ENCODE assay signal across 10 cellular contexts in the genomic region with DNA sequence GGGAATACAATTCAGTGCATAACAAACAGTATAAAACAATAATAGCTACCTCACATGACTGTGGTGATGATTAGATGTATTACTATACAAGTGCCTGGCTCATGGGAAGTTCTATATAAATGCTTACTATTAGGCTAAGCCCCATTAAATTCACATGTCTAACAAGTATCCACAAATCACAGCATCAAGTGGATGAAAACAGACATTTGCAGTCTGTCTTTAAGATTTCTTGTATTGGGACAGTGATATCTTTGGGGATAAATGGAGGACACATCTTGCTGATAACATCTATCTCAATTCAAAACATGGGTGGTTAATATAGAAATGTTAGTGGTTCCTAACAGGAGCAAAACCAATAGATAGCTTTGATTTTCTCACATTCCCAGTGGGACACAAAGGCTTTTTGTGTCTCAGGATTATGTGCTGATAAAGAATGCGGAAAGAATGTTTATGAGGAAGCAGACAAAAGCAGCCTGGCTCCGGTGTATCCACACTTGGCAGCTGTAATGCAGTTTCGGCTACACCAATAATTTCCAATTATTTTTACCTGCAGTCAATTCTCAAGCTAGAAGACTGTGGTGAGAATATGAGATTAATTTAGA. TPM values are rescaled to one million over a fixed set of nuclear protein-coding genes. Genes with fewer than 3 reads are reported as not detected.
A peak's percentile ranks its signal among the peaks of the same experiment; 100 is the strongest.
DNase-seq lines count a peak whose midpoint lies in the region; ATAC-seq, FAIRE-seq and TF ChIP-seq lines count a peak whose summit lies in the region.
"Had no signal": no experiment of that assay in that cellular context is flagged by ENCODE, and none has a peak within 500 bp of the region (broad histone marks: within the 10 kb centered on the region; RNA-seq: fewer than 3 reads in every experiment).

No MANE protein-coding gene starts in this region.

- H4K20me1 ChIP-seq in SK-N-SH (ENCODE audit: insufficient read depth), result no peaks in the 10 kb centered on the region; the same call in 1 of the 2 replicates

- peaks cover 41% of the 10 kb centered on the region; the same call in 1 of the 2 replicates for H3K79me2 ChIP-seq in SK-N-SH (ENCODE audit: insufficient read depth)

- TF ChIP-seq CTCF in SK-N-SH (IDR thresholded peaks at IDR 0.05) (no peak), fibroblast of villous mesenchyme (IDR thresholded peaks at IDR 0.05; ENCODE audit: insufficient read depth, low read depth, low read length) (no peak), pancreas (IDR thresholded peaks at IDR 0.05) (no peak)

- intact Hi-C loops in pancreas (cut with DNase I), result no loop called here

- TF ChIP-seq RAD21 in SK-N-SH (IDR thresholded peaks at IDR 0.05; ENCODE audit: low read length), result no peak

- H3K4me3 ChIP-seq in SK-N-SH (ENCODE audit: low read depth in 2 of 2, low read length in 1 of 2) (peak overlapping the region; percentile 9 to 53; a peak in 3 of 4 replicates), fibroblast of villous mesenchyme (ENCODE audit: low read depth, low read length) (peak overlapping the region; percentile 51), pancreas (peak overlapping the region in 2 of 4 donors; percentile 21 to 25)

- H3K9me3 ChIP-seq in SK-N-SH (no peaks in the 10 kb centered on the region), pancreas (no peaks in the 10 kb centered on the region)

- peaks cover 3% of the 10 kb centered on the region for H3F3A ChIP-seq in SK-N-SH (replicated peaks; ENCODE audit: insufficient read depth)

- WGBS in SK-N-SH (ENCODE audit: low lambda C conversion rate), result 65% methylated on average over 3 of the region's 3 CpGs
- WGBS in pancreas, 2 donors, result 8 to 9% methylated on average over 3 of the region's 3 CpGs

- ATAC-seq in pancreas (peak; percentile 67 to 79 (median 78)), GM18870 (IDR thresholded peaks at IDR 0.05; ENCODE audit: unreplicated experiment) (no peak), GM19328 (IDR thresholded peaks at IDR 0.05; ENCODE audit: unreplicated experiment) (no peak)
- ATAC-seq: activated naive CD4-positive, alpha-beta T cell treated with anti-CD3 and anti-CD28 coated beads, Interleukin-2, amount 50 U/mL, for 72 hours had no signal

- FAIRE-seq in pancreas (lab: Jason Lieb, UNC), result peak; percentile 37

- H3K27me3 ChIP-seq in SK-N-SH (ENCODE audit: insufficient read depth), result no peaks in the 10 kb centered on the region
- no peaks in the 10 kb centered on the region for H3K27me3 ChIP-seq in pancreas

- no peak for TF ChIP-seq EP300 in SK-N-SH (IDR thresholded peaks at IDR 0.05; ENCODE audit: borderline replicate concordance in 1 of 2, low read depth in 1 of 2, low read length in 1 of 2)

- CTCF ChIA-PET in SK-N-SH (lab: Yijun Ruan, JAX), result no interaction called here

- H3K36me3 ChIP-seq in SK-N-SH (replicated peaks in 1 of 2; ENCODE audit: control insufficient read depth in 1 of 2, insufficient read depth in 2 of 2, low read length in 1 of 2), result no peaks in the 10 kb centered on the region
- no peaks in the 10 kb centered on the region for H3K36me3 ChIP-seq in pancreas

- DNase-seq in COLO829 (ENCODE audit: low spot score) (peak; percentile 42), SK-N-SH (no peak), fibroblast of villous mesenchyme (ENCODE audit: low read depth) (no peak), pancreas (peak in 3 of 6 donors; percentile 28 to 45 (median 34)), KG1 (lab: John Stamatoyannopoulos, UW) (no peak)
- DNase-seq in activated CD8-positive, alpha-beta memory T cell treated with anti-CD3 and anti-CD28 coated beads for 24 hours, result no peak
- DNase-seq: GDM1 had no signal

- H3K4me1 ChIP-seq in SK-N-SH (ENCODE audit: control insufficient read depth in 1 of 2, insufficient read depth in 2 of 2, low read depth in 1 of 2, low read length in 1 of 2) (peaks cover 0 to 15% of the 10 kb centered on the region in 2 experiments; a peak in 1 of 4 replicates), pancreas (peaks cover 21 to 26% (median 22%) of the 10 kb centered on the region in 3 donors)

- H3K9me2 ChIP-seq in SK-N-SH, result no peaks in the 10 kb centered on the region

- H3K9ac ChIP-seq in SK-N-SH, result peak overlapping the region; percentile 66

- peak overlapping the region; percentile 73 for H3K4me2 ChIP-seq in SK-N-SH

- POLR2A ChIA-PET in SK-N-SH (lab: Yijun Ruan, JAX), result no interaction called here

- H2AFZ ChIP-seq in SK-N-SH (ENCODE audit: low read depth), result no peak overlapping the region

- H3K27ac ChIP-seq in SK-N-SH (ENCODE audit: low read depth in 2 of 2, low read length in 1 of 2) (peak overlapping the region in 1 of 2 experiments; percentile 69; a peak in 3 of 4 replicates), pancreas (peak overlapping the region; percentile 16 to 82 (median 50))

TF ChIP-seq in SK-N-SH, 30 proteins besides CTCF, POLR2A, EP300 and RAD21 (continues in another document):
- TF ChIP-seq, protein P1, sequence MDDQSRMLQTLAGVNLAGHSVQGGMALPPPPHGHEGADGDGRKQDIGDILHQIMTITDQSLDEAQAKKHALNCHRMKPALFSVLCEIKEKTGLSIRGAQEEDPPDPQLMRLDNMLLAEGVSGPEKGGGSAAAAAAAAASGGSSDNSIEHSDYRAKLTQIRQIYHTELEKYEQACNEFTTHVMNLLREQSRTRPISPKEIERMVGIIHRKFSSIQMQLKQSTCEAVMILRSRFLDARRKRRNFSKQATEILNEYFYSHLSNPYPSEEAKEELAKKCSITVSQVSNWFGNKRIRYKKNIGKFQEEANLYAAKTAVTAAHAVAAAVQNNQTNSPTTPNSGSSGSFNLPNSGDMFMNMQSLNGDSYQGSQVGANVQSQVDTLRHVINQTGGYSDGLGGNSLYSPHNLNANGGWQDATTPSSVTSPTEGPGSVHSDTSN (IDR thresholded peaks at IDR 0.05), result no peak
- TF ChIP-seq, protein P2, sequence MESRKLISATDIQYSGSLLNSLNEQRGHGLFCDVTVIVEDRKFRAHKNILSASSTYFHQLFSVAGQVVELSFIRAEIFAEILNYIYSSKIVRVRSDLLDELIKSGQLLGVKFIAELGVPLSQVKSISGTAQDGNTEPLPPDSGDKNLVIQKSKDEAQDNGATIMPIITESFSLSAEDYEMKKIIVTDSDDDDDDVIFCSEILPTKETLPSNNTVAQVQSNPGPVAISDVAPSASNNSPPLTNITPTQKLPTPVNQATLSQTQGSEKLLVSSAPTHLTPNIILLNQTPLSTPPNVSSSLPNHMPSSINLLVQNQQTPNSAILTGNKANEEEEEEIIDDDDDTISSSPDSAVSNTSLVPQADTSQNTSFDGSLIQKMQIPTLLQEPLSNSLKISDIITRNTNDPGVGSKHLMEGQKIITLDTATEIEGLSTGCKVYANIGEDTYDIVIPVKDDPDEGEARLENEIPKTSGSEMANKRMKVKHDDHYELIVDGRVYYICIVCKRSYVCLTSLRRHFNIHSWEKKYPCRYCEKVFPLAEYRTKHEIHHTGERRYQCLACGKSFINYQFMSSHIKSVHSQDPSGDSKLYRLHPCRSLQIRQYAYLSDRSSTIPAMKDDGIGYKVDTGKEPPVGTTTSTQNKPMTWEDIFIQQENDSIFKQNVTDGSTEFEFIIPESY (IDR thresholded peaks at IDR 0.05; ENCODE audit: borderline replicate concordance, low read depth), result no peak
- TF ChIP-seq POLR2AphosphoS5 (IDR thresholded peaks at IDR 0.05; ENCODE audit: low read depth, low read length), result no peak
- TF ChIP-seq, protein P3, sequence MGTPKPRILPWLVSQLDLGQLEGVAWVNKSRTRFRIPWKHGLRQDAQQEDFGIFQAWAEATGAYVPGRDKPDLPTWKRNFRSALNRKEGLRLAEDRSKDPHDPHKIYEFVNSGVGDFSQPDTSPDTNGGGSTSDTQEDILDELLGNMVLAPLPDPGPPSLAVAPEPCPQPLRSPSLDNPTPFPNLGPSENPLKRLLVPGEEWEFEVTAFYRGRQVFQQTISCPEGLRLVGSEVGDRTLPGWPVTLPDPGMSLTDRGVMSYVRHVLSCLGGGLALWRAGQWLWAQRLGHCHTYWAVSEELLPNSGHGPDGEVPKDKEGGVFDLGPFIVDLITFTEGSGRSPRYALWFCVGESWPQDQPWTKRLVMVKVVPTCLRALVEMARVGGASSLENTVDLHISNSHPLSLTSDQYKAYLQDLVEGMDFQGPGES (IDR thresholded peaks at IDR 0.05; ENCODE audit: low read depth, low read length), result no peak
- TF ChIP-seq, protein P4, sequence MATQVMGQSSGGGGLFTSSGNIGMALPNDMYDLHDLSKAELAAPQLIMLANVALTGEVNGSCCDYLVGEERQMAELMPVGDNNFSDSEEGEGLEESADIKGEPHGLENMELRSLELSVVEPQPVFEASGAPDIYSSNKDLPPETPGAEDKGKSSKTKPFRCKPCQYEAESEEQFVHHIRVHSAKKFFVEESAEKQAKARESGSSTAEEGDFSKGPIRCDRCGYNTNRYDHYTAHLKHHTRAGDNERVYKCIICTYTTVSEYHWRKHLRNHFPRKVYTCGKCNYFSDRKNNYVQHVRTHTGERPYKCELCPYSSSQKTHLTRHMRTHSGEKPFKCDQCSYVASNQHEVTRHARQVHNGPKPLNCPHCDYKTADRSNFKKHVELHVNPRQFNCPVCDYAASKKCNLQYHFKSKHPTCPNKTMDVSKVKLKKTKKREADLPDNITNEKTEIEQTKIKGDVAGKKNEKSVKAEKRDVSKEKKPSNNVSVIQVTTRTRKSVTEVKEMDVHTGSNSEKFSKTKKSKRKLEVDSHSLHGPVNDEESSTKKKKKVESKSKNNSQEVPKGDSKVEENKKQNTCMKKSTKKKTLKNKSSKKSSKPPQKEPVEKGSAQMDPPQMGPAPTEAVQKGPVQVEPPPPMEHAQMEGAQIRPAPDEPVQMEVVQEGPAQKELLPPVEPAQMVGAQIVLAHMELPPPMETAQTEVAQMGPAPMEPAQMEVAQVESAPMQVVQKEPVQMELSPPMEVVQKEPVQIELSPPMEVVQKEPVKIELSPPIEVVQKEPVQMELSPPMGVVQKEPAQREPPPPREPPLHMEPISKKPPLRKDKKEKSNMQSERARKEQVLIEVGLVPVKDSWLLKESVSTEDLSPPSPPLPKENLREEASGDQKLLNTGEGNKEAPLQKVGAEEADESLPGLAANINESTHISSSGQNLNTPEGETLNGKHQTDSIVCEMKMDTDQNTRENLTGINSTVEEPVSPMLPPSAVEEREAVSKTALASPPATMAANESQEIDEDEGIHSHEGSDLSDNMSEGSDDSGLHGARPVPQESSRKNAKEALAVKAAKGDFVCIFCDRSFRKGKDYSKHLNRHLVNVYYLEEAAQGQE (IDR thresholded peaks at IDR 0.05; ENCODE audit: low read depth, low read length), result no peak
- TF ChIP-seq, protein P5, sequence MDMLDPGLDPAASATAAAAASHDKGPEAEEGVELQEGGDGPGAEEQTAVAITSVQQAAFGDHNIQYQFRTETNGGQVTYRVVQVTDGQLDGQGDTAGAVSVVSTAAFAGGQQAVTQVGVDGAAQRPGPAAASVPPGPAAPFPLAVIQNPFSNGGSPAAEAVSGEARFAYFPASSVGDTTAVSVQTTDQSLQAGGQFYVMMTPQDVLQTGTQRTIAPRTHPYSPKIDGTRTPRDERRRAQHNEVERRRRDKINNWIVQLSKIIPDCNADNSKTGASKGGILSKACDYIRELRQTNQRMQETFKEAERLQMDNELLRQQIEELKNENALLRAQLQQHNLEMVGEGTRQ (IDR thresholded peaks at IDR 0.05; ENCODE audit: borderline replicate concordance, low read depth, low read length), result no peak

RNA-seq across cellular contexts. Expression of a gene that starts 29.3 kb away (rescaled TPM):
- polyA plus RNA-seq in SK-N-SH (2012; rRNA removed) (8.0 and 9.5 TPM in 2 replicates), pancreas (10 to 100 TPM; 10.5 to 16.2 TPM)
- polyA plus RNA-seq in SK-N-SH (2012; cell fraction: cytosol; rRNA removed), result 12.3 and 14.5 TPM in 2 replicates
- polyA plus RNA-seq in SK-N-SH (2012; cell fraction: nucleus; rRNA removed), result 8.9 and 10.3 TPM in 2 replicates
- total RNA-seq in fibroblast of villous mesenchyme (70.0 and 82.5 TPM in 2 replicates), pancreas (10 to 100 TPM; 50.2 to 72.7 (median 52.6) TPM)

Comparison
In these comparisons a context has a peak if more than half of its experiments do, and no peak if none do; other contexts are left out.
1. ATAC-seq: peak in pancreas (4 of 4); none in GM18870 (single experiment) and GM19328 (single experiment).